In genomic region chr16:31331141-31331764, GRCh38 we compare ENCODE assay signal across 8 cellular contexts. TPM values are rescaled to one million over a fixed set of nuclear protein-coding genes. Genes with fewer than 3 reads are reported as not detected.
DNase-seq lines count a peak whose midpoint lies in the region; ATAC-seq, FAIRE-seq and TF ChIP-seq lines count a peak whose summit lies in the region.

No MANE protein-coding gene starts in this region.

- peak; percentile 40 for DNase-seq in stimulated activated CD4-positive, alpha-beta T cell treated with anti-CD3 and anti-CD28 coated beads, Interleukin-15, amount 100 ng/mL, for 24 hours
- DNase-seq in stimulated activated CD4-positive, alpha-beta T cell treated with anti-CD3 and anti-CD28 coated beads, Interleukin-1b, Interleukin-23, amount 100 ng/mL, for 48 hours, result no peak
- peak; percentile 49 for DNase-seq in activated naive CD4-positive, alpha-beta T cell treated with anti-CD3 and anti-CD28 coated beads, Interleukin-2, amount 50 U/mL, for 16 hours
- DNase-seq in HepG2 (ENCODE audit: low spot score), result no peak
- no peak for DNase-seq in NCI-H146 treated with DMSO at 0.1 percent for 48 hours (lab: John Stamatoyannopoulos, UW; ENCODE audit: unreplicated experiment)
- no peak for DNase-seq in globus pallidus (ENCODE audit: low spot score)

- ATAC-seq in HepG2 (no peak), HG02973 (IDR thresholded peaks at IDR 0.05; ENCODE audit: unreplicated experiment) (no peak), HG02623 (IDR thresholded peaks at IDR 0.05; ENCODE audit: unreplicated experiment) (no peak)

- no peak for TF ChIP-seq RAD21 in HepG2 (CRISPR knock-in tag; IDR thresholded peaks at IDR 0.05)

- H3K27me3 ChIP-seq in HepG2 (ENCODE audit: control insufficient read depth in 1 of 2, insufficient read depth in 2 of 2, low read length in 2 of 2), result peaks cover 8 to 60% of the 10 kb centered on the region in 2 experiments

- H3K79me2 ChIP-seq in HepG2 (ENCODE audit: insufficient read depth, low read length), result no peaks in the 10 kb centered on the region

- TF ChIP-seq EP300 in HepG2 (IDR thresholded peaks at IDR 0.05; ENCODE audit: low read depth in 2 of 2, low read length in 2 of 2) (no peak), HepG2 (CRISPR knock-in tag; IDR thresholded peaks at IDR 0.05; ENCODE audit: borderline replicate concordance) (no peak)

- H3K27ac ChIP-seq in HepG2 (ENCODE audit: extremely low read length, insufficient read depth, low read length), result no peak overlapping the region

- POLR2A ChIA-PET in HepG2 (lab: Yijun Ruan, JAX), result no interaction called here

- TF ChIP-seq POLR2A in HepG2 (IDR thresholded peaks at IDR 0.05; ENCODE audit: insufficient read depth in 1 of 2, low read depth in 2 of 2, low read length in 2 of 2), result no peak

- no TSS peak for BruUV-seq in HepG2 (replicated peaks; lab: Mats Ljungman, UMichigan)

- no peak for FAIRE-seq in HepG2 (lab: Jason Lieb, UNC)

- WGBS in HepG2 (ENCODE audit: low lambda C conversion rate), result 13% methylated on average over 38 of the region's 46 CpGs

- no peaks in the 10 kb centered on the region for H4K20me1 ChIP-seq in HepG2 (ENCODE audit: insufficient read depth, low read length)

- no peak overlapping the region for H3K4me2 ChIP-seq in HepG2 (ENCODE audit: low read depth, low read length)

- in situ Hi-C loops in HepG2 (cut with HindIII; ENCODE audit: extremely low pct_ligation_motif_present, low pct_unique_long_range_greater_than_20kb), result no loop called here

- intact Hi-C loops in HepG2 (cut with micrococcal nuclease; ENCODE audit: unreplicated experiment), result no loop called here

- H3K4me3 ChIP-seq in HepG2 (replicated peaks in 1 of 3; ENCODE audit: insufficient read depth in 1 of 3, low read depth in 2 of 3, low read length in 3 of 3), result peak overlapping the region in 1 of 3 experiments; percentile 20; a peak in 1 of 6 replicates

- no peak overlapping the region for H3K9ac ChIP-seq in HepG2 (ENCODE audit: insufficient read depth, low read depth, low read length)

- no peaks in the 10 kb centered on the region for H3K36me3 ChIP-seq in HepG2 (replicated peaks in 1 of 2; ENCODE audit: control insufficient read depth in 1 of 2, insufficient read depth in 2 of 2, low read length in 2 of 2)

- no peaks in the 10 kb centered on the region for H3K4me1 ChIP-seq in HepG2 (ENCODE audit: insufficient read depth, low read length)

- TF ChIP-seq CTCF in HepG2 (CRISPR knock-in tag; IDR thresholded peaks at IDR 0.05), result no peak

- no peak overlapping the region for H2AFZ ChIP-seq in HepG2 (ENCODE audit: low read length)

- no peaks in the 10 kb centered on the region for H3K9me3 ChIP-seq in HepG2 (ENCODE audit: low read length)

- CTCF ChIA-PET in HepG2 (lab: Yijun Ruan, JAX; ENCODE audit: low intra/inter-chr PET ratio, low total read pairs), result no interaction called here

TF ChIP-seq in HepG2, 621 proteins besides CTCF, POLR2A, EP300 and RAD21:
- TF ChIP-seq HNRNPLL (IDR thresholded peaks at IDR 0.05; ENCODE audit: low read depth, low read length, poor library complexity, severe bottlenecking), result no peak
- TF ChIP-seq MTF2 (CRISPR knock-in tag; IDR thresholded peaks at IDR 0.05; ENCODE audit: borderline replicate concordance), result 0 out of 2 replicates have a peak, but pooled peaks have one; percentile 45
- TF ChIP-seq KDM5B (CRISPR knock-in tag; IDR thresholded peaks at IDR 0.05; ENCODE audit: borderline replicate concordance), result peak; percentile 28; the same call in 1 of the 2 replicates
- TF ChIP-seq ZNF687 (CRISPR knock-in tag; IDR thresholded peaks at IDR 0.05), result peak; percentile 27; the same call in 1 of the 2 replicates
- no peak for TF ChIP-seq CHCHD3 (CRISPR knock-in tag; IDR thresholded peaks at IDR 0.05)
- peak; percentile 65; the same call in 1 of the 2 replicates for TF ChIP-seq ZNF768 (CRISPR knock-in tag; IDR thresholded peaks at IDR 0.05)

RNA-seq across cellular contexts. Expression of gene ITGAX, which starts 23.7 kb away (rescaled TPM):
- total RNA-seq in HepG2 (2016; rRNA removed; fragmentation: Illumina TruSeq; extraction: Trizol), result not detected in 2 replicates
- 0.18 TPM in 1 of 2 replicates, not detected in the other for total RNA-seq in HepG2 (2016; cell fraction: cytosol; rRNA removed; fragmentation: Illumina TruSeq; extraction: Trizol; ENCODE audit: low read depth)
- not detected in 2 replicates for total RNA-seq in HepG2 (2016; cell fraction: insoluble cytoplasmic fraction; rRNA removed; fragmentation: Illumina TruSeq; extraction: Trizol)
- not detected in 2 replicates for total RNA-seq in HepG2 (2016; cell fraction: membrane; rRNA removed; fragmentation: Illumina TruSeq; extraction: Trizol)
- not detected in 2 replicates for total RNA-seq in HepG2 (2016; cell fraction: nucleus; rRNA removed; fragmentation: Illumina TruSeq; extraction: Trizol)
- polyA plus RNA-seq in HepG2 (2011; rRNA removed), result 0.32 and 0.42 TPM in 2 replicates
- polyA plus RNA-seq in HepG2 (2011; cell fraction: cytosol; rRNA removed), result 0.12 and 0.23 TPM in 2 replicates
- polyA plus RNA-seq in HepG2 (2011; cell fraction: nucleus; rRNA removed), result 1.00 and 1.2 TPM in 2 replicates
- polyA plus RNA-seq in HepG2 (2012), result 0.07 and 0.17 TPM in 2 replicates
- polyA plus RNA-seq in HepG2 (2016; cell fraction: cytosol; fragmentation: Illumina TruSeq; extraction: Trizol; ENCODE audit: low read depth), result not detected in 2 replicates
- polyA plus RNA-seq in HepG2 (2016; cell fraction: insoluble cytoplasmic fraction; fragmentation: Illumina TruSeq; extraction: Trizol; ENCODE audit: low read depth), result not detected in 2 replicates
- not detected in 2 replicates for polyA plus RNA-seq in HepG2 (2016; cell fraction: membrane; fragmentation: Illumina TruSeq; extraction: Trizol; ENCODE audit: low read depth)
- not detected in 2 replicates for polyA plus RNA-seq in HepG2 (2016; cell fraction: nucleus; fragmentation: Illumina TruSeq; extraction: Trizol; ENCODE audit: insufficient read depth, low read depth)
- polyA minus RNA-seq in HepG2 (2011; rRNA and poly(A)+ RNA removed; ENCODE audit: low replicate concordance), result 0.05 and 0.28 TPM in 2 replicates
- 0.30 TPM in 1 of 2 replicates, not detected in the other for polyA minus RNA-seq in HepG2 (2011; cell fraction: cytosol; rRNA and poly(A)+ RNA removed)
- polyA minus RNA-seq in HepG2 (2011; cell fraction: nucleus; rRNA and poly(A)+ RNA removed), result 0.13 and 0.37 TPM in 2 replicates

Comparison
In these comparisons a context has a peak if more than half of its experiments do, and no peak if none do; other contexts are left out.
1. DNase-seq: peak in stimulated activated CD4-positive, alpha-beta T cell treated with anti-CD3 and anti-CD28 coated beads, Interleukin-15, amount 100 ng/mL, for 24 hours (single experiment) and activated naive CD4-positive, alpha-beta T cell treated with anti-CD3 and anti-CD28 coated beads, Interleukin-2, amount 50 U/mL, for 16 hours (single experiment); none in stimulated activated CD4-positive, alpha-beta T cell treated with anti-CD3 and anti-CD28 coated beads, Interleukin-1b, Interleukin-23, amount 100 ng/mL, for 48 hours (single experiment), HepG2 (single experiment), NCI-H146 treated with DMSO at 0.1 percent for 48 hours (single experiment) and globus pallidus (single experiment).